Comparison of ENCODE assay signal across 7 cellular contexts in the genomic region with DNA sequence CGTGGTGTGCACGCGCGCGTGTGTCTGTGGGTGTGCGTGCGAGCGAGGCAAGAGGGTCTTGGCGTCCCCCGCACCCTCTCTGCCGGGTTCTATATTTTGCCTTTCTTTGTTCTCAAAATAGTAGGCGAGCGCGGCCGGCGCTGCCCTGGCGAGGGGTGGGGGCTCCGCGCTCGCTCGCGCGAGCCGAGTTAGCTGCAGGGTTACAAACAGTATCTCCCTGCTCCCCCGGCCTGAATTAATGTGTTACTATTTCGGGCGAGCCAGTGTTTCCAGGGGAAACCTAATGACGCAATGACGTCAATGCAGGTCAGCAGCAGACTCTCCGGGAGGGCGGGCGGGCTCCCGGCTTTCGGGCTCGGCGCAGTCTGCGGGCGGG.
DNase-seq lines count a peak whose midpoint lies in the region; ATAC-seq and TF ChIP-seq lines count a peak whose summit lies in the region.

No MANE protein-coding gene starts in this region.

- POLR2A ChIA-PET in activated CD4-positive, alpha-beta memory T cell treated with anti-CD3 and anti-CD28 coated beads for 36 hours (lab: Charles Lee) = no interaction called here

- no peak overlapping the region for H3K27ac ChIP-seq in foreskin keratinocyte

- no peaks in the 10 kb centered on the region for H3K36me3 Mint-ChIP-seq in activated CD4-positive, alpha-beta memory T cell treated with anti-CD3 and anti-CD28 coated beads for 36 hours

- H3K27ac Mint-ChIP-seq in activated CD4-positive, alpha-beta memory T cell treated with anti-CD3 and anti-CD28 coated beads for 36 hours = no peak overlapping the region

- no peaks in the 10 kb centered on the region for H3K36me3 ChIP-seq in ES-I3 (ENCODE audit: insufficient read depth, low read length)

- H3K27me3 Mint-ChIP-seq in activated CD4-positive, alpha-beta memory T cell treated with anti-CD3 and anti-CD28 coated beads for 36 hours = peaks cover 63% of the 10 kb centered on the region

- no peaks in the 10 kb centered on the region for H3K9me3 Mint-ChIP-seq in activated CD4-positive, alpha-beta memory T cell treated with anti-CD3 and anti-CD28 coated beads for 36 hours

- peak; percentile 13 for DNase-seq in NCI-H128 (lab: John Stamatoyannopoulos, UW; ENCODE audit: unreplicated experiment)
- peak; percentile 16 for DNase-seq in activated CD4-positive, alpha-beta memory T cell treated with anti-CD3 and anti-CD28 coated beads for 36 hours
- peak in 1 of 2 donors; percentile 37 for DNase-seq in foreskin keratinocyte
- DNase-seq in non-pigmented ciliary epithelial cell (ENCODE audit: low read depth) = peak; percentile 28
- no peak for DNase-seq in HuH-7 (ENCODE audit: low spot score)
- DNase-seq in T-helper 9 cell = no peak

- H3K4me3 Mint-ChIP-seq in activated CD4-positive, alpha-beta memory T cell treated with anti-CD3 and anti-CD28 coated beads for 36 hours = peak overlapping the region; percentile 61

- H3K4me1 ChIP-seq in ES-I3 (ENCODE audit: insufficient read depth, low read length) (peaks cover 9% of the 10 kb centered on the region), foreskin keratinocyte (peaks cover 11% of the 10 kb centered on the region)

- no peaks in the 10 kb centered on the region for H3K9me3 ChIP-seq in ES-I3 (ENCODE audit: control insufficient read depth, insufficient read depth, low read length)

- TF ChIP-seq CTCF in foreskin keratinocyte (conservative IDR thresholded peaks at IDR 0.05) = no peak

- CTCF ChIA-PET in activated CD4-positive, alpha-beta memory T cell treated with anti-CD3 and anti-CD28 coated beads for 36 hours (lab: Charles Lee) = interaction anchor here (0.7 kb wide), 1 partner anchor 45 kb away, joined by 3 read pairs; no protein-coding TSS in a partner anchor

- peak; percentile 1 for ATAC-seq in foreskin keratinocyte

- H3K27me3 ChIP-seq in foreskin keratinocyte = peaks cover 67% of the 10 kb centered on the region

- H3K9ac ChIP-seq in ES-I3 (ENCODE audit: low read depth, low read length) = peak overlapping the region; percentile 59

- H3K4me1 Mint-ChIP-seq in activated CD4-positive, alpha-beta memory T cell treated with anti-CD3 and anti-CD28 coated beads for 36 hours (ENCODE audit: low read depth) = peaks cover 13% of the 10 kb centered on the region

- intact Hi-C loops in activated CD4-positive, alpha-beta memory T cell treated with anti-CD3 and anti-CD28 coated beads for 36 hours (cut with micrococcal nuclease) = no loop called here

Comparison
In these comparisons a context has a peak if more than half of its experiments do, and no peak if none do; other contexts are left out.
1. DNase-seq: peak in NCI-H128 (single experiment), activated CD4-positive, alpha-beta memory T cell treated with anti-CD3 and anti-CD28 coated beads for 36 hours (single experiment) and non-pigmented ciliary epithelial cell (single experiment); none in HuH-7 (single experiment) and T-helper 9 cell (single experiment).